Comparison of ENCODE assay signal across 8 cellular contexts in the genomic region with DNA sequence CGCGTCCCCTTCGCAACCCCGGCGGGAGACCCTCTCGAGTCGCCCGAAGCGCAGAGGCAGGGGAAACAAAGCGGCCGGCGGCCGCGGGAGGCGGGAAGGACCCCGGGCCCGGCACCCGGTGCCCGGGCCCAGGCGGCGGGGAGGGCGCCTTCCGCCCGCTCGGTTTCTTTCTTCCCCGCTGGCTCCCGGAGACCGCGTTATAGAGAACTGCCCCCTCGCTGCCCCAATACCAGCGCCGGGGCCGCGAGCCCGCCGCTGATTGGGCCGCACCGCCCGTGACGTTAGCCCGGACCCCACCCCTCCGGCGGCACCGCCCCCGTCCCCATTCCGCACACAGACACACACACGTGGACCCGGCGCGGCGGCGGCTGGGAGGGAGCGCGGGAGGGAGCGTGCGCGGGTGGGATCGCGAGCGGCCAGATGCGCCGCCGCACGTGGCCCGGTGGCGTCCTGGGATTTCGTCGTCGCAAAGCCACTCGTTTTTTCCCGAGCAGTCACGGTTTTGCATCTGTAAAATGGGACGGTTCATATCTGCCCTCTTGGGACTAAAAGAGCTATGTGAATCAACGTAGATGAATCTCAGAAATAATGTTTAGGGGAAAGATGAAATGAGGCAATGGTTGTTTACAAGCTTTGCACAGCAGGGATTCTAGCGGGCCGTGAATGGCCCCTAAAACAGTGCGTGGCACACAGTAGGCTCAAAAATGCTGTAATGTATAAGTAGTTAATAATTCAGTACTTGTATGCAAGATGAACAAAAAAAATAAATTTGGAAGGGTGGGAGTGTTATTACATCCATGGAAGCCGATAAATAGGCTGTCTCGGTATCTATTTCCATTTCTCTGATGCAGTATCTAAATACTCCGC. TPM values are rescaled to one million over a fixed set of nuclear protein-coding genes. Genes with fewer than 3 reads are reported as not detected.
DNase-seq lines count a peak whose midpoint lies in the region; ATAC-seq, FAIRE-seq and TF ChIP-seq lines count a peak whose summit lies in the region.

A gene (minus strand): TSS at position 209 of the 867 bp plus-strand sequence. CDS start 462 bp downstream, outside the sequence.

- ATAC-seq in A549 (peak; percentile 81 to 87), GM18861 (IDR thresholded peaks at IDR 0.05; ENCODE audit: unreplicated experiment) (peak; percentile 48), HG03196 (IDR thresholded peaks at IDR 0.05; ENCODE audit: unreplicated experiment) (peak; percentile 63), HepG2 (peak; percentile 82)

- BruUV-seq in HepG2 (replicated peaks; lab: Mats Ljungman, UMichigan): TSS peak; percentile 82

- intact Hi-C loops in colonic mucosa (cut with DNase I): no loop called here
- intact Hi-C loops in HepG2 (cut with micrococcal nuclease; ENCODE audit: unreplicated experiment): no loop called here

- H3K27me3 ChIP-seq in colonic mucosa: peaks cover 39% of the 10 kb centered on the region
- peaks cover 2 to 6% of the 10 kb centered on the region in 2 experiments; a peak in 4 of 5 replicates for H3K27me3 ChIP-seq in HepG2 (ENCODE audit: control insufficient read depth in 1 of 2, insufficient read depth in 2 of 2, low read length in 2 of 2)

- DNase-seq in A549 (ENCODE audit: low read depth in 1 of 2, low spot score in 1 of 2) (peak; percentile 90 to 93), NCI-H510A (lab: John Stamatoyannopoulos, UW) (peak; percentile 80), colonic mucosa (peak; percentile 87), HepG2 (ENCODE audit: low spot score) (peak; percentile 86)
- DNase-seq in activated CD4-positive, alpha-beta T cell treated with anti-CD3 and anti-CD28 coated beads for 4 hours: peak; percentile 92 to 94
- peak; percentile 93 for DNase-seq in stimulated activated CD4-positive, alpha-beta T cell treated with anti-CD3 and anti-CD28 coated beads, Interleukin-4, amount 100 ng/mL, for 1 hour

- in situ Hi-C loops in HepG2 (cut with HindIII; ENCODE audit: extremely low pct_ligation_motif_present, low pct_unique_long_range_greater_than_20kb): loop anchor here (5.0 kb wide), 1 partner anchor 57 kb away; a partner anchor contains a TSS

- POLR2A ChIA-PET in A549 (lab: Yijun Ruan, JAX) (interaction anchor here (0.5 to 1.3 kb wide), 4 partner anchors 55 to 117 kb away, joined by 3 to 4 read pairs (median 4); a partner anchor contains a TSS), HepG2 (lab: Yijun Ruan, JAX) (interaction anchor here (0.7 to 5.2 kb wide), 15 partner anchors 13 to 122 kb away, joined by 3 to 88 read pairs (median 4); a partner anchor contains a TSS)

- peaks cover 14% of the 10 kb centered on the region for H3K79me2 ChIP-seq in HepG2 (ENCODE audit: insufficient read depth, low read length)

- H3K36me3 ChIP-seq in colonic mucosa (no peaks in the 10 kb centered on the region), HepG2 (replicated peaks in 1 of 2; ENCODE audit: control insufficient read depth in 1 of 2, insufficient read depth in 2 of 2, low read length in 2 of 2) (no peaks in the 10 kb centered on the region)

- no peak for TF ChIP-seq RAD21 in A549 (conservative IDR thresholded peaks at IDR 0.05 in 1 of 2, IDR thresholded peaks at IDR 0.05 in 1 of 2)
- 0 out of 2 replicates have a peak, but pooled peaks have one; percentile 5 for TF ChIP-seq RAD21 in HepG2 (CRISPR knock-in tag; IDR thresholded peaks at IDR 0.05)

- TF ChIP-seq POLR2A in A549 (IDR thresholded peaks at IDR 0.05; ENCODE audit: low read length) (peak; percentile 80), HepG2 (IDR thresholded peaks at IDR 0.05; ENCODE audit: insufficient read depth in 1 of 2, low read depth in 2 of 2, low read length in 2 of 2) (peak; percentile 69 to 88)

- FAIRE-seq in A549 (lab: Jason Lieb, UNC) (no peak), HepG2 (lab: Jason Lieb, UNC) (no peak)

- H3K4me1 ChIP-seq in A549 (peaks cover 41% of the 10 kb centered on the region), colonic mucosa (no peaks in the 10 kb centered on the region), HepG2 (ENCODE audit: insufficient read depth, low read length) (peaks cover 77% of the 10 kb centered on the region)

- peaks cover 7% of the 10 kb centered on the region for H4K20me1 ChIP-seq in HepG2 (ENCODE audit: insufficient read depth, low read length)

- H3K9ac ChIP-seq in colonic mucosa (ENCODE audit: low read depth in 2 of 2, low read length in 2 of 2) (peak within 1 kb of the TSS; percentile 26 to 71), HepG2 (ENCODE audit: insufficient read depth, low read depth, low read length) (peak within 1 kb of the TSS; percentile 83)

- no peak within 1 kb of the TSS for H2AFZ ChIP-seq in HepG2 (ENCODE audit: low read length)

- CTCF ChIA-PET in A549 (lab: Yijun Ruan, JAX) (interaction anchor here (0.9 to 12.7 kb wide), 11 partner anchors 8 to 477 kb away, joined by 3 to 143 read pairs (median 20); a partner anchor contains a TSS), HepG2 (lab: Yijun Ruan, JAX; ENCODE audit: low intra/inter-chr PET ratio, low total read pairs) (no interaction called here)

- TF ChIP-seq CTCF in A549 (IDR thresholded peaks at IDR 0.05): no peak; the same call in 2 of the 3 replicates
- no peak for TF ChIP-seq CTCF in colonic mucosa (IDR thresholded peaks at IDR 0.05)
- 0 out of 2 replicates have a peak, but pooled peaks have one; percentile 8 for TF ChIP-seq CTCF in HepG2 (CRISPR knock-in tag; IDR thresholded peaks at IDR 0.05)

- H3K9me3 ChIP-seq in A549 (no peaks in the 10 kb centered on the region), colonic mucosa (no peaks in the 10 kb centered on the region), HepG2 (ENCODE audit: low read length) (no peaks in the 10 kb centered on the region)

- H3K4me2 ChIP-seq in A549 (peak within 1 kb of the TSS; percentile 88), HepG2 (ENCODE audit: low read depth, low read length) (peak within 1 kb of the TSS; percentile 99)

- TF ChIP-seq EP300 in A549 (IDR thresholded peaks at IDR 0.05): no peak
- TF ChIP-seq EP300 in HepG2 (IDR thresholded peaks at IDR 0.05; ENCODE audit: low read depth in 2 of 2, low read length in 2 of 2): 0 out of 4 replicates have a peak, but pooled peaks of 1 of the 2 experiments have one; percentile 5
- peak; percentile 73 for TF ChIP-seq EP300 in HepG2 (CRISPR knock-in tag; IDR thresholded peaks at IDR 0.05; ENCODE audit: borderline replicate concordance)

- H3K27ac ChIP-seq in A549 (peak within 1 kb of the TSS; percentile 80 to 92), colonic mucosa (no peak within 1 kb of the TSS), HepG2 (ENCODE audit: extremely low read length, insufficient read depth, low read length) (peak within 1 kb of the TSS; percentile 60)

- 18% methylated on average over 22 of the region's 80 CpGs for WGBS in A549 (ENCODE audit: missing lambda C conversion rate)
- WGBS in HepG2 (ENCODE audit: low lambda C conversion rate): 12% methylated on average over 34 of the region's 80 CpGs

- H3K4me3 ChIP-seq in A549 (peak within 1 kb of the TSS; percentile 75), colonic mucosa (peak within 1 kb of the TSS; percentile 60), HepG2 (replicated peaks in 1 of 3; ENCODE audit: insufficient read depth in 1 of 3, low read depth in 2 of 3, low read length in 3 of 3) (peak within 1 kb of the TSS; percentile 75 to 94 (median 89))

TF ChIP-seq in A549, 52 proteins besides CTCF, POLR2A, EP300 and RAD21 (continues in another document):
- TF ChIP-seq RARB (CRISPR knock-in tag; IDR thresholded peaks at IDR 0.05) (no peak), POLR2AphosphoS2 (conservative IDR thresholded peaks at IDR 0.05; ENCODE audit: low read length) (no peak), ZNF302 (CRISPR knock-in tag; IDR thresholded peaks at IDR 0.05) (no peak)
- TF ChIP-seq, protein P1, sequence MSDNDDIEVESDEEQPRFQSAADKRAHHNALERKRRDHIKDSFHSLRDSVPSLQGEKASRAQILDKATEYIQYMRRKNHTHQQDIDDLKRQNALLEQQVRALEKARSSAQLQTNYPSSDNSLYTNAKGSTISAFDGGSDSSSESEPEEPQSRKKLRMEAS (IDR thresholded peaks at IDR 0.05): peak; percentile 100

TF ChIP-seq in HepG2, 621 proteins besides CTCF, POLR2A, EP300 and RAD21 (continues in another document):
- TF ChIP-seq JUND (CRISPR knock-in tag; IDR thresholded peaks at IDR 0.05) (0 out of 2 replicates have a peak, but pooled peaks have one; percentile 55), HOXD1 (CRISPR knock-in tag; IDR thresholded peaks at IDR 0.05) (peak; percentile 53; the same call in 1 of the 2 replicates), ZNF24 (IDR thresholded peaks at IDR 0.05) (peak; percentile 71), ZC3H13 (CRISPR knock-in tag; IDR thresholded peaks at IDR 0.05) (peak; percentile 96), ARNTL (CRISPR knock-in tag; IDR thresholded peaks at IDR 0.05) (peak; percentile 99)

RNA-seq across cellular contexts. Expression of the gene that starts here (rescaled TPM):
- 4.6 and 5.1 TPM in 2 replicates for polyA plus RNA-seq in A549 (2011; rRNA removed)
- 6.0 and 8.6 TPM in 2 replicates for polyA plus RNA-seq in A549 (2012; cell fraction: cytosol; rRNA removed)
- 5.4 and 6.3 TPM in 2 replicates for polyA plus RNA-seq in A549 (2012; cell fraction: nucleus; rRNA removed)
- 11.2 to 12.3 TPM (median 12.1 TPM) in 3 replicates for polyA plus RNA-seq in A549 (2017; fragmentation: RNase III; extraction: RNeasy Plus Mini Kit Qiagen cat#74134 plus additional on column Dnase treatment)
- polyA minus RNA-seq in A549 (2011; rRNA and poly(A)+ RNA removed): 4.1 and 4.2 TPM in 2 replicates
- 1 to 10 TPM; 1.1 to 1.8 TPM for total RNA-seq in colonic mucosa
- total RNA-seq in HepG2 (2016; rRNA removed; fragmentation: Illumina TruSeq; extraction: Trizol): 29.0 and 37.8 TPM in 2 replicates
- total RNA-seq in HepG2 (2016; cell fraction: cytosol; rRNA removed; fragmentation: Illumina TruSeq; extraction: Trizol; ENCODE audit: low read depth): 20.7 and 21.2 TPM in 2 replicates
- total RNA-seq in HepG2 (2016; cell fraction: insoluble cytoplasmic fraction; rRNA removed; fragmentation: Illumina TruSeq; extraction: Trizol): 22.9 and 36.8 TPM in 2 replicates
- 65.8 and 69.1 TPM in 2 replicates for total RNA-seq in HepG2 (2016; cell fraction: membrane; rRNA removed; fragmentation: Illumina TruSeq; extraction: Trizol)
- 17.6 and 17.8 TPM in 2 replicates for total RNA-seq in HepG2 (2016; cell fraction: nucleus; rRNA removed; fragmentation: Illumina TruSeq; extraction: Trizol)
- polyA plus RNA-seq in HepG2 (2011; rRNA removed): 13.9 and 14.7 TPM in 2 replicates
- 14.1 and 17.0 TPM in 2 replicates for polyA plus RNA-seq in HepG2 (2011; cell fraction: cytosol; rRNA removed)
- polyA plus RNA-seq in HepG2 (2011; cell fraction: nucleus; rRNA removed): 10.9 and 12.1 TPM in 2 replicates
- 17.9 and 19.9 TPM in 2 replicates for polyA plus RNA-seq in HepG2 (2012)
- 26.4 and 26.9 TPM in 2 replicates for polyA plus RNA-seq in HepG2 (2016; cell fraction: cytosol; fragmentation: Illumina TruSeq; extraction: Trizol; ENCODE audit: low read depth)
- 46.7 and 55.1 TPM in 2 replicates for polyA plus RNA-seq in HepG2 (2016; cell fraction: insoluble cytoplasmic fraction; fragmentation: Illumina TruSeq; extraction: Trizol; ENCODE audit: low read depth)
- polyA plus RNA-seq in HepG2 (2016; cell fraction: membrane; fragmentation: Illumina TruSeq; extraction: Trizol; ENCODE audit: low read depth): 71.4 and 76.4 TPM in 2 replicates
- polyA plus RNA-seq in HepG2 (2016; cell fraction: nucleus; fragmentation: Illumina TruSeq; extraction: Trizol; ENCODE audit: insufficient read depth, low read depth): 43.8 and 45.7 TPM in 2 replicates
- 4.2 and 17.4 TPM in 2 replicates for polyA minus RNA-seq in HepG2 (2011; rRNA and poly(A)+ RNA removed; ENCODE audit: low replicate concordance)
- 14.9 and 17.2 TPM in 2 replicates for polyA minus RNA-seq in HepG2 (2011; cell fraction: cytosol; rRNA and poly(A)+ RNA removed)
- 5.9 and 6.3 TPM in 2 replicates for polyA minus RNA-seq in HepG2 (2011; cell fraction: nucleus; rRNA and poly(A)+ RNA removed)

Comparison
In these comparisons a context has a peak if more than half of its experiments do, and no peak if none do; other contexts are left out.
1. RNA of the gene that starts here (total RNA-seq): 17.6 to 69.1 TPM in HepG2; 1.1 to 1.8 TPM in colonic mucosa; every median in the first group is over 4 times any median in the second.
2. Peak in every context shown above with its lines, with median percentiles within 50 percentile points of each other: ATAC-seq, DNase-seq and H3K4me3 ChIP-seq.